1 cellular context compared by ENCODE assay signal in genomic region chr5:142491260-142491659, GRCh38.
TF ChIP-seq lines count a peak whose summit lies in the region.

No MANE protein-coding gene starts in this region.

TF ChIP-seq in H1, 55 proteins besides CTCF, POLR2A, EP300 and RAD21:
- TF ChIP-seq NANOG (IDR thresholded peaks at IDR 0.05; ENCODE audit: insufficient read depth, low read depth, low read length, poor library complexity, severe bottlenecking) = no peak
- TF ChIP-seq ASH2L (IDR thresholded peaks at IDR 0.05; ENCODE audit: low read length) = peak; percentile 32
